ENCODE assay signal across 8 cellular contexts in the genomic region with DNA sequence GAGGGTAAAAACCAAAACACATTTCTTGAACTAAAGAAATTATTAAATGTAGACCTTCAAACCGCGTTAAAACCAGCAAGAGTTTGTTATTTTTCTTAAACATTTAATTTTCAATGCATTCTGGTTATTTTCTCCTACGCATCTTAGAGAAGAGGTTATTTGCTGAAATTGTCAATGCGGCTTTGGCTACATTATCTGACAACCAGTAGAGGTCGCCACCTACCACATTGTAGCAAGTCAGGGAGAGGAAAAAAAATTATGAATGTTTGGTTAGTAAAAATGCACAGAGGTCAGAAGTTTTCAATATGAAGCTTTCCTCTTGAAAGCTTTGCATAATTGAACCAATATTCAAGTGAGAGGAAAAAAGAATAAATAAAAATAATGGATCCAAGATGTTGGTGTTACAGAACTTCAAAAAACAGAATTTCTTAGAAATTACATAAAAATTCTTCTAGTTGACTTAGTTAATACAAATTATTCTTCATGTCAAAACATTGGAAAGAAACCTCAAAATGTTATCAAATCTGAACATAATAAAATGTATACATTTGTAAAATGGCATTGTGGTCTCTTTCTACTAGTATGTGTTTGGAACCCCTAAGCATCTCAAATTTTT.
DNase-seq lines count a peak whose midpoint lies in the region; ATAC-seq and TF ChIP-seq lines count a peak whose summit lies in the region.

No MANE protein-coding gene starts in this region.

- no peak overlapping the region for H3K4me3 ChIP-seq in GM23338
- H3K4me3 ChIP-seq in RWPE2 (ENCODE audit: severe bottlenecking): no peak overlapping the region
- H3K4me3 ChIP-seq in endodermal cell (ENCODE audit: low read length): no peak overlapping the region

- peak; percentile 43 for TF ChIP-seq CTCF in natural killer cell (IDR thresholded peaks at IDR 0.05)
- peak; percentile 82 to 99 for TF ChIP-seq CTCF in GM23338 (conservative IDR thresholded peaks at IDR 0.05; ENCODE audit: low read depth in 2 of 2)
- peak; percentile 98 for TF ChIP-seq CTCF in RWPE2 (IDR thresholded peaks at IDR 0.05; ENCODE audit: poor library complexity, severe bottlenecking)
- peak; percentile 96 for TF ChIP-seq CTCF in endodermal cell (conservative IDR thresholded peaks at IDR 0.05)
- TF ChIP-seq CTCF in nephron (IDR thresholded peaks at IDR 0.05; ENCODE audit: unreplicated experiment in 3 of 3): peak; percentile 85 to 94 (median 86)

- no peaks in the 10 kb centered on the region for H3K36me3 Mint-ChIP-seq in natural killer cell
- H3K36me3 Mint-ChIP-seq in natural killer cell treated with Interleukin-12 subunit alpha and Interleukin-12 subunit beta and Interleukin-15 and Interleukin-18, amount 100 ng/mL, for 72 hours: no peaks in the 10 kb centered on the region
- no peaks in the 10 kb centered on the region for H3K36me3 Mint-ChIP-seq in GM23338 (ENCODE audit: low read depth)
- H3K36me3 Mint-ChIP-seq in endodermal cell (ENCODE audit: low read depth): no peaks in the 10 kb centered on the region
- no peaks in the 10 kb centered on the region for H3K36me3 Mint-ChIP-seq in nephron (ENCODE audit: low read depth)

- H3K4me1 ChIP-seq in GM23338 (ENCODE audit: insufficient read depth) (no peaks in the 10 kb centered on the region), RWPE2 (ENCODE audit: insufficient read depth, poor library complexity, severe bottlenecking) (no peaks in the 10 kb centered on the region), endodermal cell (ENCODE audit: control insufficient read depth, insufficient read depth, low read length) (no peaks in the 10 kb centered on the region)

- H3K4me3 Mint-ChIP-seq in natural killer cell (no peak overlapping the region), GM23338 (no peak overlapping the region), endodermal cell (no peak overlapping the region), nephron (no peak overlapping the region)
- H3K4me3 Mint-ChIP-seq in natural killer cell treated with Interleukin-12 subunit alpha and Interleukin-12 subunit beta and Interleukin-15 and Interleukin-18, amount 100 ng/mL, for 72 hours: no peak overlapping the region

- no peaks in the 10 kb centered on the region for H3F3A ChIP-seq in GM23338 (replicated peaks; ENCODE audit: low read depth)

- H3K4me1 Mint-ChIP-seq in natural killer cell: no peaks in the 10 kb centered on the region
- no peaks in the 10 kb centered on the region for H3K4me1 Mint-ChIP-seq in natural killer cell treated with Interleukin-12 subunit alpha and Interleukin-12 subunit beta and Interleukin-15 and Interleukin-18, amount 100 ng/mL, for 72 hours (ENCODE audit: low read depth in 2 of 2)
- H3K4me1 Mint-ChIP-seq in GM23338: no peaks in the 10 kb centered on the region
- H3K4me1 Mint-ChIP-seq in endodermal cell: no peaks in the 10 kb centered on the region
- H3K4me1 Mint-ChIP-seq in nephron: peaks cover 46% of the 10 kb centered on the region

- no peak overlapping the region for H2AFZ ChIP-seq in GM23338

- H3K27me3 ChIP-seq in GM23338 (ENCODE audit: insufficient read depth) (no peaks in the 10 kb centered on the region), RWPE2 (ENCODE audit: insufficient read depth, poor library complexity, severe bottlenecking) (no peaks in the 10 kb centered on the region), endodermal cell (ENCODE audit: control insufficient read depth, insufficient read depth, low read length, poor library complexity, severe bottlenecking) (no peaks in the 10 kb centered on the region)

- H3K4me2 ChIP-seq in GM23338: no peak overlapping the region

- H3K27me3 Mint-ChIP-seq in natural killer cell (ENCODE audit: low read depth in 2 of 2): no peaks in the 10 kb centered on the region
- peaks cover 0 to 9% of the 10 kb centered on the region in 2 donors for H3K27me3 Mint-ChIP-seq in natural killer cell treated with Interleukin-12 subunit alpha and Interleukin-12 subunit beta and Interleukin-15 and Interleukin-18, amount 100 ng/mL, for 72 hours
- H3K27me3 Mint-ChIP-seq in GM23338 (ENCODE audit: insufficient read depth, low read depth, poor library complexity): peaks cover 4% of the 10 kb centered on the region
- no peaks in the 10 kb centered on the region for H3K27me3 Mint-ChIP-seq in endodermal cell (ENCODE audit: insufficient read depth)
- H3K27me3 Mint-ChIP-seq in nephron (ENCODE audit: low read depth): no peaks in the 10 kb centered on the region

- no peak for ATAC-seq in natural killer cell
- ATAC-seq in natural killer cell treated with Interleukin-12 subunit alpha and Interleukin-12 subunit beta and Interleukin-15 and Interleukin-18, amount 100 ng/mL, for 72 hours: no peak
- no peak for ATAC-seq in GM23338
- peak; percentile 52; the same call in 1 of the 3 replicates for ATAC-seq in RWPE2 (ENCODE audit: low read depth)
- no peak for ATAC-seq in HG02840 (IDR thresholded peaks at IDR 0.05; ENCODE audit: low FRiP score, unreplicated experiment)

- H3K27ac ChIP-seq in GM23338 (ENCODE audit: low read depth) (no peak overlapping the region), RWPE2 (ENCODE audit: poor library complexity, severe bottlenecking) (no peak overlapping the region), endodermal cell (ENCODE audit: low read depth, low read length) (no peak overlapping the region)

- intact Hi-C loops in natural killer cell (cut with micrococcal nuclease): no loop called here

- no peaks in the 10 kb centered on the region for H3K9me2 ChIP-seq in GM23338 (ENCODE audit: insufficient read depth)

- 17 to 60% methylated on average over 2 to 5 of the region's 5 CpGs for WGBS in endodermal cell (ENCODE audit: insufficient coverage in 1 of 2, insufficient read length in 1 of 2), 2 experiments

- DNase-seq in natural killer cell (no peak), GM23338 (ENCODE audit: low spot score) (peak; percentile 61), LoVo (ENCODE audit: low spot score) (peak; percentile 78), RWPE2 (ENCODE audit: low spot score) (no peak), endodermal cell (peak; percentile 63)
- no peak for DNase-seq in natural killer cell treated with Interleukin-12 subunit alpha and Interleukin-12 subunit beta and Interleukin-15 and Interleukin-18, amount 100 ng/mL, for 72 hours (ENCODE audit: low spot score)

- no peak overlapping the region for H3K9ac ChIP-seq in endodermal cell (ENCODE audit: extremely low read depth, low read length, poor library complexity, severe bottlenecking)

- no peaks in the 10 kb centered on the region for H3K79me2 ChIP-seq in GM23338 (replicated peaks; ENCODE audit: insufficient read depth)

- H3K9me3 Mint-ChIP-seq in natural killer cell (no peaks in the 10 kb centered on the region), GM23338 (no peaks in the 10 kb centered on the region), endodermal cell (no peaks in the 10 kb centered on the region), nephron (peaks cover 2% of the 10 kb centered on the region)
- no peaks in the 10 kb centered on the region for H3K9me3 Mint-ChIP-seq in natural killer cell treated with Interleukin-12 subunit alpha and Interleukin-12 subunit beta and Interleukin-15 and Interleukin-18, amount 100 ng/mL, for 72 hours

- H3K27ac Mint-ChIP-seq in natural killer cell (no peak overlapping the region), GM23338 (no peak overlapping the region), endodermal cell (no peak overlapping the region), nephron (peak overlapping the region in 1 of 3 experiments; percentile 35)
- no peak overlapping the region for H3K27ac Mint-ChIP-seq in natural killer cell treated with Interleukin-12 subunit alpha and Interleukin-12 subunit beta and Interleukin-15 and Interleukin-18, amount 100 ng/mL, for 72 hours

- H3K36me3 ChIP-seq in GM23338 (ENCODE audit: insufficient read depth) (no peaks in the 10 kb centered on the region), RWPE2 (ENCODE audit: low read depth) (no peaks in the 10 kb centered on the region), endodermal cell (ENCODE audit: control insufficient read depth, insufficient read depth, low read length) (no peaks in the 10 kb centered on the region)

- H3K9me3 ChIP-seq in RWPE2 (ENCODE audit: severe bottlenecking): no peaks in the 10 kb centered on the region
- no peaks in the 10 kb centered on the region for H3K9me3 ChIP-seq in endodermal cell (ENCODE audit: control insufficient read depth, low read length)

- H4K20me1 ChIP-seq in GM23338 (replicated peaks; ENCODE audit: insufficient read depth): no peaks in the 10 kb centered on the region

TF ChIP-seq in GM23338, 12 proteins besides CTCF, POLR2A, EP300 and RAD21 (continues in another document):
- no peak for TF ChIP-seq ZNF331 (CRISPR knock-in tag; IDR thresholded peaks at IDR 0.05; ENCODE audit: low read depth)

Comparison
In these comparisons a context has a peak if more than half of its experiments do, and no peak if none do; other contexts are left out.
1. DNase-seq: peak in GM23338 (single experiment), LoVo (single experiment) and endodermal cell (single experiment); none in natural killer cell (single experiment), natural killer cell treated with Interleukin-12 subunit alpha and Interleukin-12 subunit beta and Interleukin-15 and Interleukin-18, amount 100 ng/mL, for 72 hours (single experiment) and RWPE2 (single experiment).
2. CTCF ChIP-seq: peak in every context shown above with its lines; median percentile 98 in RWPE2; 96 in endodermal cell; 90 in GM23338; 86 in nephron; 43 in natural killer cell.